2 cellular contexts compared by ENCODE assay signal in the genomic region with DNA sequence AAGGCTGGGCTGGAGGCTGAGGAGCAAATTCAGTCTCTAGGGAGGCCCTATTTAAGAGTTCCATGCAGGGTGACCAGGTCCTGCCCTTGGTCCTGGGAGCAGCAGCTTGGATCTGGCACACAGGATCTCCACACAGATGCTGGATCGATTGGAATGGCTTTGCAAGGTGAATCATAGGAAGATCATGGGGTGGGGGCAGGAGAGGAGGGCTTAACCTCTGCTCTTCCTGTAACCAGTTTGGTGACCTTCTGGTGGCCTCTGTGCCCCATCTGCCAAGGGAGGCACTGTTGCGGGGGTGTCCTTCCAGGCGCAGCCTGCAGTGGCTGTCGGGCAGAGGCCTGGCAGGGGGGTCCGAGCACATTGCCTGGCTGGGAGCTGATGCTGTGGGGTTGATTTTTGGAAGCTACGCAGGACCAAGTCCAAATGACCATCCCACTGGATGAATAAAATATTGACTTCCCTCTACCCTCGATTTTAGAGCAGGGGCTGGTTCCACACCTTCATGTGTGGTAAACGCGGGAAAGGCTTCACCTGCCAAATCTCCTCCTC.
TF ChIP-seq lines count a peak whose summit lies in the region.

No MANE protein-coding gene starts in this region.

TF ChIP-seq in SK-N-SH, 30 proteins besides CTCF, POLR2A, EP300 and RAD21 (continued from another document):
- TF ChIP-seq, protein P1, sequence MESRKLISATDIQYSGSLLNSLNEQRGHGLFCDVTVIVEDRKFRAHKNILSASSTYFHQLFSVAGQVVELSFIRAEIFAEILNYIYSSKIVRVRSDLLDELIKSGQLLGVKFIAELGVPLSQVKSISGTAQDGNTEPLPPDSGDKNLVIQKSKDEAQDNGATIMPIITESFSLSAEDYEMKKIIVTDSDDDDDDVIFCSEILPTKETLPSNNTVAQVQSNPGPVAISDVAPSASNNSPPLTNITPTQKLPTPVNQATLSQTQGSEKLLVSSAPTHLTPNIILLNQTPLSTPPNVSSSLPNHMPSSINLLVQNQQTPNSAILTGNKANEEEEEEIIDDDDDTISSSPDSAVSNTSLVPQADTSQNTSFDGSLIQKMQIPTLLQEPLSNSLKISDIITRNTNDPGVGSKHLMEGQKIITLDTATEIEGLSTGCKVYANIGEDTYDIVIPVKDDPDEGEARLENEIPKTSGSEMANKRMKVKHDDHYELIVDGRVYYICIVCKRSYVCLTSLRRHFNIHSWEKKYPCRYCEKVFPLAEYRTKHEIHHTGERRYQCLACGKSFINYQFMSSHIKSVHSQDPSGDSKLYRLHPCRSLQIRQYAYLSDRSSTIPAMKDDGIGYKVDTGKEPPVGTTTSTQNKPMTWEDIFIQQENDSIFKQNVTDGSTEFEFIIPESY (IDR thresholded peaks at IDR 0.05; ENCODE audit: borderline replicate concordance, low read depth): no peak
- TF ChIP-seq FOSL2 (IDR thresholded peaks at IDR 0.05; ENCODE audit: borderline replicate concordance, low read depth) (no peak), RXRA (IDR thresholded peaks at IDR 0.05; ENCODE audit: borderline replicate concordance, low read depth) (no peak), NRF1 (IDR thresholded peaks at IDR 0.05; ENCODE audit: low read depth, low read length) (no peak), MEF2A (IDR thresholded peaks at IDR 0.05; ENCODE audit: borderline replicate concordance, low read depth) (no peak), MXI1 (IDR thresholded peaks at IDR 0.05; ENCODE audit: low read depth, low read length) (no peak), RFX5 (IDR thresholded peaks at IDR 0.05; ENCODE audit: low read length) (no peak), CHD2 (IDR thresholded peaks at IDR 0.05; ENCODE audit: low read length, partially characterized antibody) (no peak), FOXJ3 (CRISPR knock-in tag; IDR thresholded peaks at IDR 0.05) (no peak)
- TF ChIP-seq, protein P2, sequence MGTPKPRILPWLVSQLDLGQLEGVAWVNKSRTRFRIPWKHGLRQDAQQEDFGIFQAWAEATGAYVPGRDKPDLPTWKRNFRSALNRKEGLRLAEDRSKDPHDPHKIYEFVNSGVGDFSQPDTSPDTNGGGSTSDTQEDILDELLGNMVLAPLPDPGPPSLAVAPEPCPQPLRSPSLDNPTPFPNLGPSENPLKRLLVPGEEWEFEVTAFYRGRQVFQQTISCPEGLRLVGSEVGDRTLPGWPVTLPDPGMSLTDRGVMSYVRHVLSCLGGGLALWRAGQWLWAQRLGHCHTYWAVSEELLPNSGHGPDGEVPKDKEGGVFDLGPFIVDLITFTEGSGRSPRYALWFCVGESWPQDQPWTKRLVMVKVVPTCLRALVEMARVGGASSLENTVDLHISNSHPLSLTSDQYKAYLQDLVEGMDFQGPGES (IDR thresholded peaks at IDR 0.05; ENCODE audit: low read depth, low read length): no peak
- TF ChIP-seq, protein P3, sequence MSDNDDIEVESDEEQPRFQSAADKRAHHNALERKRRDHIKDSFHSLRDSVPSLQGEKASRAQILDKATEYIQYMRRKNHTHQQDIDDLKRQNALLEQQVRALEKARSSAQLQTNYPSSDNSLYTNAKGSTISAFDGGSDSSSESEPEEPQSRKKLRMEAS (IDR thresholded peaks at IDR 0.05; ENCODE audit: low read depth): no peak
- TF ChIP-seq, protein P4, sequence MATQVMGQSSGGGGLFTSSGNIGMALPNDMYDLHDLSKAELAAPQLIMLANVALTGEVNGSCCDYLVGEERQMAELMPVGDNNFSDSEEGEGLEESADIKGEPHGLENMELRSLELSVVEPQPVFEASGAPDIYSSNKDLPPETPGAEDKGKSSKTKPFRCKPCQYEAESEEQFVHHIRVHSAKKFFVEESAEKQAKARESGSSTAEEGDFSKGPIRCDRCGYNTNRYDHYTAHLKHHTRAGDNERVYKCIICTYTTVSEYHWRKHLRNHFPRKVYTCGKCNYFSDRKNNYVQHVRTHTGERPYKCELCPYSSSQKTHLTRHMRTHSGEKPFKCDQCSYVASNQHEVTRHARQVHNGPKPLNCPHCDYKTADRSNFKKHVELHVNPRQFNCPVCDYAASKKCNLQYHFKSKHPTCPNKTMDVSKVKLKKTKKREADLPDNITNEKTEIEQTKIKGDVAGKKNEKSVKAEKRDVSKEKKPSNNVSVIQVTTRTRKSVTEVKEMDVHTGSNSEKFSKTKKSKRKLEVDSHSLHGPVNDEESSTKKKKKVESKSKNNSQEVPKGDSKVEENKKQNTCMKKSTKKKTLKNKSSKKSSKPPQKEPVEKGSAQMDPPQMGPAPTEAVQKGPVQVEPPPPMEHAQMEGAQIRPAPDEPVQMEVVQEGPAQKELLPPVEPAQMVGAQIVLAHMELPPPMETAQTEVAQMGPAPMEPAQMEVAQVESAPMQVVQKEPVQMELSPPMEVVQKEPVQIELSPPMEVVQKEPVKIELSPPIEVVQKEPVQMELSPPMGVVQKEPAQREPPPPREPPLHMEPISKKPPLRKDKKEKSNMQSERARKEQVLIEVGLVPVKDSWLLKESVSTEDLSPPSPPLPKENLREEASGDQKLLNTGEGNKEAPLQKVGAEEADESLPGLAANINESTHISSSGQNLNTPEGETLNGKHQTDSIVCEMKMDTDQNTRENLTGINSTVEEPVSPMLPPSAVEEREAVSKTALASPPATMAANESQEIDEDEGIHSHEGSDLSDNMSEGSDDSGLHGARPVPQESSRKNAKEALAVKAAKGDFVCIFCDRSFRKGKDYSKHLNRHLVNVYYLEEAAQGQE (IDR thresholded peaks at IDR 0.05; ENCODE audit: low read depth, low read length): no peak
TF ChIP-seq in SK-N-SH: peak in this region for 0.

TF ChIP-seq in SK-N-SH treated with all-trans-retinoic acid at 6 μM for 48 hours, 23 proteins besides CTCF, POLR2A, EP300 and RAD21 (continued from another document):
- TF ChIP-seq, protein P5, sequence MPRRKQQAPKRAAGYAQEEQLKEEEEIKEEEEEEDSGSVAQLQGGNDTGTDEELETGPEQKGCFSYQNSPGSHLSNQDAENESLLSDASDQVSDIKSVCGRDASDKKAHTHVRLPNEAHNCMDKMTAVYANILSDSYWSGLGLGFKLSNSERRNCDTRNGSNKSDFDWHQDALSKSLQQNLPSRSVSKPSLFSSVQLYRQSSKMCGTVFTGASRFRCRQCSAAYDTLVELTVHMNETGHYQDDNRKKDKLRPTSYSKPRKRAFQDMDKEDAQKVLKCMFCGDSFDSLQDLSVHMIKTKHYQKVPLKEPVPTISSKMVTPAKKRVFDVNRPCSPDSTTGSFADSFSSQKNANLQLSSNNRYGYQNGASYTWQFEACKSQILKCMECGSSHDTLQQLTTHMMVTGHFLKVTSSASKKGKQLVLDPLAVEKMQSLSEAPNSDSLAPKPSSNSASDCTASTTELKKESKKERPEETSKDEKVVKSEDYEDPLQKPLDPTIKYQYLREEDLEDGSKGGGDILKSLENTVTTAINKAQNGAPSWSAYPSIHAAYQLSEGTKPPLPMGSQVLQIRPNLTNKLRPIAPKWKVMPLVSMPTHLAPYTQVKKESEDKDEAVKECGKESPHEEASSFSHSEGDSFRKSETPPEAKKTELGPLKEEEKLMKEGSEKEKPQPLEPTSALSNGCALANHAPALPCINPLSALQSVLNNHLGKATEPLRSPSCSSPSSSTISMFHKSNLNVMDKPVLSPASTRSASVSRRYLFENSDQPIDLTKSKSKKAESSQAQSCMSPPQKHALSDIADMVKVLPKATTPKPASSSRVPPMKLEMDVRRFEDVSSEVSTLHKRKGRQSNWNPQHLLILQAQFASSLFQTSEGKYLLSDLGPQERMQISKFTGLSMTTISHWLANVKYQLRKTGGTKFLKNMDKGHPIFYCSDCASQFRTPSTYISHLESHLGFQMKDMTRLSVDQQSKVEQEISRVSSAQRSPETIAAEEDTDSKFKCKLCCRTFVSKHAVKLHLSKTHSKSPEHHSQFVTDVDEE (CRISPR knock-in tag; IDR thresholded peaks at IDR 0.05): no peak
- TF ChIP-seq SNAI2 (CRISPR knock-in tag; IDR thresholded peaks at IDR 0.05) (no peak), ISL1 (CRISPR knock-in tag; IDR thresholded peaks at IDR 0.05) (no peak), ZNF70 (CRISPR knock-in tag; IDR thresholded peaks at IDR 0.05) (no peak), ESRRG (CRISPR knock-in tag; IDR thresholded peaks at IDR 0.05) (no peak), TCF4 (CRISPR knock-in tag; IDR thresholded peaks at IDR 0.05; ENCODE audit: borderline replicate concordance) (no peak), GLIS3 (CRISPR knock-in tag; IDR thresholded peaks at IDR 0.05) (no peak), ZFP3 (CRISPR knock-in tag; IDR thresholded peaks at IDR 0.05) (no peak), CSDC2 (CRISPR knock-in tag; IDR thresholded peaks at IDR 0.05) (no peak), ZNF565 (CRISPR knock-in tag; conservative IDR thresholded peaks at IDR 0.05; ENCODE audit: low read depth) (no peak)
- TF ChIP-seq, protein P6, sequence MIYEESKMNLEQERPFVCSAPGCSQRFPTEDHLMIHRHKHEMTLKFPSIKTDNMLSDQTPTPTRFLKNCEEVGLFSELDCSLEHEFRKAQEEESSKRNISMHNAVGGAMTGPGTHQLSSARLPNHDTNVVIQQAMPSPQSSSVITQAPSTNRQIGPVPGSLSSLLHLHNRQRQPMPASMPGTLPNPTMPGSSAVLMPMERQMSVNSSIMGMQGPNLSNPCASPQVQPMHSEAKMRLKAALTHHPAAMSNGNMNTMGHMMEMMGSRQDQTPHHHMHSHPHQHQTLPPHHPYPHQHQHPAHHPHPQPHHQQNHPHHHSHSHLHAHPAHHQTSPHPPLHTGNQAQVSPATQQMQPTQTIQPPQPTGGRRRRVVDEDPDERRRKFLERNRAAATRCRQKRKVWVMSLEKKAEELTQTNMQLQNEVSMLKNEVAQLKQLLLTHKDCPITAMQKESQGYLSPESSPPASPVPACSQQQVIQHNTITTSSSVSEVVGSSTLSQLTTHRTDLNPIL (CRISPR knock-in tag; IDR thresholded peaks at IDR 0.05; ENCODE audit: low read depth): no peak
- TF ChIP-seq, protein P7, sequence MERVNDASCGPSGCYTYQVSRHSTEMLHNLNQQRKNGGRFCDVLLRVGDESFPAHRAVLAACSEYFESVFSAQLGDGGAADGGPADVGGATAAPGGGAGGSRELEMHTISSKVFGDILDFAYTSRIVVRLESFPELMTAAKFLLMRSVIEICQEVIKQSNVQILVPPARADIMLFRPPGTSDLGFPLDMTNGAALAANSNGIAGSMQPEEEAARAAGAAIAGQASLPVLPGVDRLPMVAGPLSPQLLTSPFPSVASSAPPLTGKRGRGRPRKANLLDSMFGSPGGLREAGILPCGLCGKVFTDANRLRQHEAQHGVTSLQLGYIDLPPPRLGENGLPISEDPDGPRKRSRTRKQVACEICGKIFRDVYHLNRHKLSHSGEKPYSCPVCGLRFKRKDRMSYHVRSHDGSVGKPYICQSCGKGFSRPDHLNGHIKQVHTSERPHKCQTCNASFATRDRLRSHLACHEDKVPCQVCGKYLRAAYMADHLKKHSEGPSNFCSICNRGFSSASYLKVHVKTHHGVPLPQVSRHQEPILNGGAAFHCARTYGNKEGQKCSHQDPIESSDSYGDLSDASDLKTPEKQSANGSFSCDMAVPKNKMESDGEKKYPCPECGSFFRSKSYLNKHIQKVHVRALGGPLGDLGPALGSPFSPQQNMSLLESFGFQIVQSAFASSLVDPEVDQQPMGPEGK (CRISPR knock-in tag; IDR thresholded peaks at IDR 0.05; ENCODE audit: borderline replicate concordance): no peak
- TF ChIP-seq, protein P8, sequence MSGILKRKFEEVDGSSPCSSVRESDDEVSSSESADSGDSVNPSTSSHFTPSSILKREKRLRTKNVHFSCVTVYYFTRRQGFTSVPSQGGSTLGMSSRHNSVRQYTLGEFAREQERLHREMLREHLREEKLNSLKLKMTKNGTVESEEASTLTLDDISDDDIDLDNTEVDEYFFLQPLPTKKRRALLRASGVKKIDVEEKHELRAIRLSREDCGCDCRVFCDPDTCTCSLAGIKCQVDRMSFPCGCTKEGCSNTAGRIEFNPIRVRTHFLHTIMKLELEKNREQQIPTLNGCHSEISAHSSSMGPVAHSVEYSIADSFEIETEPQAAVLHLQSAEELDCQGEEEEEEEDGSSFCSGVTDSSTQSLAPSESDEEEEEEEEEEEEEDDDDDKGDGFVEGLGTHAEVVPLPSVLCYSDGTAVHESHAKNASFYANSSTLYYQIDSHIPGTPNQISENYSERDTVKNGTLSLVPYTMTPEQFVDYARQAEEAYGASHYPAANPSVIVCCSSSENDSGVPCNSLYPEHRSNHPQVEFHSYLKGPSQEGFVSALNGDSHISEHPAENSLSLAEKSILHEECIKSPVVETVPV (CRISPR knock-in tag; IDR thresholded peaks at IDR 0.05): no peak
